In the genomic region with DNA sequence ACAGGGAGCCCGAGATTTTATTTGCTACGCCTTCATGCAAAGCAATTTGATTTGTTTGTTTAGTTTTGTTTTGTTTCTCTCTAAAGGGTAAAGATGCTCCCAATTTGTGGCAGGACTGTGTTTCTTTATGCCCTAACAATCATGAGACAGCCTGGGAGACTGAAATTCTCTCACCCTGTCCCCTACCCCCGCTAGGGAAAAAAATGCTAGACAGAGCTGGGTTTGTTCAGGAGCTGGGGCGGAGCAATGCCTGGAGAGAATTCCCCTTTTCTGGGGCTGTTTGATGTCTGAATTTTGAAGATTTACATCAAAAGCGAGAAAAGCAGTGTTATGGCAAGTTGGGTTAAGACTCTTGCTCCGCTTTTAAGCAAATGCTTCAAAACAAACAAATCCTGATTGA, we compare ENCODE assay signal across 13 cellular contexts. TPM values are rescaled to one million over a fixed set of nuclear protein-coding genes. Genes with fewer than 3 reads are reported as not detected.
DNase-seq lines count a peak whose midpoint lies in the region; ATAC-seq and TF ChIP-seq lines count a peak whose summit lies in the region.
"Had no signal": no experiment of that assay in that cellular context is flagged by ENCODE, and none has a peak within 500 bp of the region (broad histone marks: within the 10 kb centered on the region; RNA-seq: fewer than 3 reads in every experiment).

No MANE protein-coding gene starts in this region.

- peaks cover 10% of the 10 kb centered on the region for H3K36me3 Mint-ChIP-seq in T-cell

- peaks cover 12 to 23% of the 10 kb centered on the region in 2 donors for H3K27me3 Mint-ChIP-seq in T-cell

- peak overlapping the region; percentile 2 to 52 (median 43) for H3K4me3 Mint-ChIP-seq in T-cell

- H3K27ac ChIP-seq in caudate nucleus (ENCODE audit: low read depth, low read length) (peak overlapping the region; percentile 85), substantia nigra (ENCODE audit: low read depth, low read length, poor library complexity, severe bottlenecking) (peak overlapping the region; percentile 62)
- H3K27ac ChIP-seq: C4-2B had no signal

- DNase-seq in T-cell (no peak), caudate nucleus (lab: John Stamatoyannopoulos, UW) (peak in 27 of 61 donors; percentile 5 to 67 (median 31)), midbrain (lab: John Stamatoyannopoulos, UW) (peak; percentile 12), substantia nigra (lab: John Stamatoyannopoulos, UW) (peak in 12 of 49 donors; percentile 9 to 58 (median 19)), NCI-H510A treated with DMSO at 0.1 percent for 48 hours (lab: John Stamatoyannopoulos, UW) (no peak), HEK293T (ENCODE audit: extremely low spot score) (no peak), NCI-H2196 treated with DMSO at 0.1 percent for 48 hours (lab: John Stamatoyannopoulos, UW; ENCODE audit: unreplicated experiment) (no peak)
- DNase-seq: activated CD4-positive, alpha-beta T cell treated with anti-CD3 and anti-CD28 coated beads, Interleukin-2, amount 50 U/mL, for 1 hour; NCI-H2081; NCI-H774; T1000 had no signal

- H3K27ac Mint-ChIP-seq in T-cell = peak overlapping the region; percentile 48 to 71
- H3K27ac Mint-ChIP-seq: type B pancreatic cell had no signal

- no peak for ATAC-seq in T-cell (replicated peaks in 1 of 4)

- H3K4me1 Mint-ChIP-seq in T-cell = peaks cover 20 to 53% (median 31%) of the 10 kb centered on the region in 3 donors

- no peaks in the 10 kb centered on the region for H3K9me3 Mint-ChIP-seq in T-cell
- H3K9me3 Mint-ChIP-seq: type B pancreatic cell had no signal

- POLR2A ChIA-PET in T-cell (lab: Charles Lee) = interaction anchor here in 1 of 2 donors (0.6 kb wide), 1 partner anchor 663 kb away, joined by 3 read pairs; no protein-coding TSS in a partner anchor
- POLR2A ChIA-PET in HEK293T (lab: Yijun Ruan, JAX) = interaction anchor here (1.3 kb wide), 1 partner anchor 8 kb away, joined by 3 read pairs; the partner anchor contains the start of gene MAF

- CTCF ChIA-PET in T-cell (lab: Charles Lee) (interaction anchor here in 1 of 2 donors (0.7 kb wide), 1 partner anchor 171 kb away, joined by 3 read pairs; no protein-coding TSS in a partner anchor), HEK293T (lab: Yijun Ruan, JAX) (interaction anchor here (0.9 kb wide), 1 partner anchor 14 kb away, joined by 4 read pairs; no protein-coding TSS in a partner anchor)

TF ChIP-seq in HEK293T, 16 proteins besides CTCF, POLR2A, EP300 and RAD21:
- no peak for TF ChIP-seq ZNF384 (IDR thresholded peaks at IDR 0.05)
- TF ChIP-seq CTBP1 (IDR thresholded peaks at IDR 0.05; ENCODE audit: borderline replicate concordance) = no peak
- no peak for TF ChIP-seq L3MBTL2 (conservative IDR thresholded peaks at IDR 0.05)
- TF ChIP-seq FOXM1 (IDR thresholded peaks at IDR 0.05; ENCODE audit: borderline replicate concordance) = no peak
- TF ChIP-seq SP1 (IDR thresholded peaks at IDR 0.05) = no peak
- TF ChIP-seq ELF4 (IDR thresholded peaks at IDR 0.05) = no peak
- TF ChIP-seq SUZ12 (IDR thresholded peaks at IDR 0.05) = no peak
- no peak for TF ChIP-seq HDGF (IDR thresholded peaks at IDR 0.05; ENCODE audit: borderline replicate concordance)
- no peak for TF ChIP-seq TARDBP (IDR thresholded peaks at IDR 0.05)
- no peak for TF ChIP-seq LEF1 (IDR thresholded peaks at IDR 0.05; ENCODE audit: borderline replicate concordance)
- TF ChIP-seq FOXK2 (IDR thresholded peaks at IDR 0.05) = no peak
- TF ChIP-seq, protein P1, sequence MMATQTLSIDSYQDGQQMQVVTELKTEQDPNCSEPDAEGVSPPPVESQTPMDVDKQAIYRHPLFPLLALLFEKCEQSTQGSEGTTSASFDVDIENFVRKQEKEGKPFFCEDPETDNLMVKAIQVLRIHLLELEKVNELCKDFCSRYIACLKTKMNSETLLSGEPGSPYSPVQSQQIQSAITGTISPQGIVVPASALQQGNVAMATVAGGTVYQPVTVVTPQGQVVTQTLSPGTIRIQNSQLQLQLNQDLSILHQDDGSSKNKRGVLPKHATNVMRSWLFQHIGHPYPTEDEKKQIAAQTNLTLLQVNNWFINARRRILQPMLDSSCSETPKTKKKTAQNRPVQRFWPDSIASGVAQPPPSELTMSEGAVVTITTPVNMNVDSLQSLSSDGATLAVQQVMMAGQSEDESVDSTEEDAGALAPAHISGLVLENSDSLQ (IDR thresholded peaks at IDR 0.05) = no peak

RNA-seq across cellular contexts. Expression of gene MAF, which starts 8.4 kb away (rescaled TPM):
- total RNA-seq in T-cell = 10 to 100 TPM; 31.0 to 80.6 (median 51.3) TPM
